6 cellular contexts compared by ENCODE assay signal in genomic region chr16:25957707-25958106, GRCh38.
"Had no signal": no experiment of that assay in that cellular context is flagged by ENCODE, and none has a peak within 500 bp of the region (broad histone marks: within the 10 kb centered on the region; RNA-seq: fewer than 3 reads in every experiment).

No MANE protein-coding gene starts in this region.

- DNase-seq: IMR-90, KBM-7, KG1 had no signal

- H3K4me3 ChIP-seq: K562 had no signal

- H3K27ac ChIP-seq: HL-60, KMS-11 had no signal
